9 cellular contexts compared by ENCODE assay signal in the genomic region with DNA sequence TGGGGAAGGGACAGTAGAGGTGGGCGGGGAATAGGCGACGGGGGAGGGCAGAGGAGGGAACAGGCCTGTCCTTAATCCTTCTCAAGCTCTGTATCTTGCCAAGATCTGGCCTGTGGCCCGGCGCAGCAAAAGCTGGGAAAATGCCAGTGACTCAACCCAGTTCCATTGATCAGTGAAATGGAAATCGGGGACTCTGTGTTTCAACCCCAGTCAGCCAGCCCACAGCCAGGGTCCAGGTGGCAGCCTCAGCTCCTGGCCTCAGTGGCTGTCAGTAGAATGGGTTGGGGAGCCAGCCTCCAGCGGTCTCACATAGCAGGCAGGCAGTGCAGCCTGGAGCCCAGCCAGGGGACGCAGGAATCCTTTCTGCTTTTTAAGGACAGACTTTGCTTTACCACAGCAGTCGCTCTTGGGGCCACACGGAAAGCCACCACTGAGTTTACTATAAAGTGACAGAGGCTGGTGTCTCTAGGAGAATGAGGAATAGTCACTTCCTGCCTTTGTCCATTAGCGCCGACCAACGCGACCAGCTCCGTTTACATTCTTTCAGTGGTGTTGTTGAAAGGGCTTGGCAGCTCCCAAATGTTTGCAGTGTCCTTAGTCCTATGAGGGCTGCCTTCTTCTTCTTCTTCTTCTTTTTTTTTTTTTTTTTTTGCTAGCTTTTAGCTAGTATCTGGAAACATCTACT.
A peak's percentile ranks its signal among the peaks of the same experiment; 100 is the strongest.
DNase-seq lines count a peak whose midpoint lies in the region; ATAC-seq and TF ChIP-seq lines count a peak whose summit lies in the region.
"Had no signal": no experiment of that assay in that cellular context is flagged by ENCODE, and none has a peak within 500 bp of the region (broad histone marks: within the 10 kb centered on the region; RNA-seq: fewer than 3 reads in every experiment).

No MANE protein-coding gene starts in this region.

- peak overlapping the region; percentile 52 to 70 for H3K4me3 ChIP-seq in stomach smooth muscle (ENCODE audit: low read length in 2 of 2)

- peaks cover 2% of the 10 kb centered on the region for H3K9me3 Mint-ChIP-seq in HFFc6

- TF ChIP-seq CTCF in HFFc6 (IDR thresholded peaks at IDR 0.05), result no peak

- H3K27ac Mint-ChIP-seq in HFFc6, result peak overlapping the region; percentile 77

- H3K4me1 ChIP-seq in stomach smooth muscle (ENCODE audit: control insufficient read depth, insufficient read depth, low read length), result peaks cover 41% of the 10 kb centered on the region

- ATAC-seq in HG03045 (IDR thresholded peaks at IDR 0.05; ENCODE audit: unreplicated experiment), result no peak
- ATAC-seq in GM21528 (IDR thresholded peaks at IDR 0.05; ENCODE audit: low FRiP score, unreplicated experiment), result no peak

- H3K27me3 ChIP-seq in stomach smooth muscle (ENCODE audit: control insufficient read depth in 1 of 2, insufficient read depth in 2 of 2, low read length in 2 of 2), result no peaks in the 10 kb centered on the region

- no peaks in the 10 kb centered on the region for H3K9me3 ChIP-seq in stomach smooth muscle (ENCODE audit: control insufficient read depth in 2 of 2, low read length in 2 of 2)

- H3K4me3 Mint-ChIP-seq in HFFc6, result peak overlapping the region; percentile 71

- H3K36me3 ChIP-seq in stomach smooth muscle (ENCODE audit: control insufficient read depth in 2 of 2, insufficient read depth in 2 of 2, low read length in 2 of 2), result no peaks in the 10 kb centered on the region

- peaks cover 12% of the 10 kb centered on the region for H3K36me3 Mint-ChIP-seq in HFFc6 (ENCODE audit: low read depth)

- H3K9ac ChIP-seq in stomach smooth muscle (ENCODE audit: low read length in 2 of 2), result peak overlapping the region; percentile 37 to 42

- H3K4me1 Mint-ChIP-seq in HFFc6 (ENCODE audit: low read depth), result peaks cover 89% of the 10 kb centered on the region

- DNase-seq in HFFc6, result peak; percentile 51
- DNase-seq in astrocyte of the hippocampus (ENCODE audit: low read depth, low spot score), result peak; percentile 65
- DNase-seq in kidney tubule cell (ENCODE audit: low spot score), result peak; percentile 57
- no peak for DNase-seq in NK-92 treated with Interleukin-12 subunit alpha and Interleukin-12 subunit beta, amount 100 ng/mL, for 24 hours (lab: John Stamatoyannopoulos, UW)
- no peak for DNase-seq in activated T-cell treated with anti-CD3 and anti-CD28 coated beads for 4 hours
- DNase-seq: effector CD4-positive, alpha-beta T cell had no signal

- peaks cover 2% of the 10 kb centered on the region for H3K27me3 Mint-ChIP-seq in HFFc6 (ENCODE audit: insufficient read depth)

- H3K27ac ChIP-seq in stomach smooth muscle (ENCODE audit: low read length), result peak overlapping the region; percentile 88

Comparison
In these comparisons a context has a peak if more than half of its experiments do, and no peak if none do; other contexts are left out.
1. DNase-seq: peak in HFFc6 (single experiment), astrocyte of the hippocampus (single experiment) and kidney tubule cell (single experiment); none in NK-92 treated with Interleukin-12 subunit alpha and Interleukin-12 subunit beta, amount 100 ng/mL, for 24 hours (single experiment) and activated T-cell treated with anti-CD3 and anti-CD28 coated beads for 4 hours (single experiment).